16 cellular contexts compared by ENCODE assay signal in genomic region chr1:161012420-161012819, GRCh38. TPM values are rescaled to one million over a fixed set of nuclear protein-coding genes. Genes with fewer than 3 reads are reported as not detected.
DNase-seq lines count a peak whose midpoint lies in the region; ATAC-seq and TF ChIP-seq lines count a peak whose summit lies in the region.
"Had no signal": no experiment of that assay in that cellular context is flagged by ENCODE, and none has a peak within 500 bp of the region (broad histone marks: within the 10 kb centered on the region; RNA-seq: fewer than 3 reads in every experiment).

No MANE protein-coding gene starts in this region.

- H3K27ac ChIP-seq in right lobe of liver = peak overlapping the region; percentile 96 to 100 (median 98)
- peak overlapping the region; percentile 87 for H3K27ac ChIP-seq in subcutaneous abdominal adipose tissue (ENCODE audit: low read depth, low read length)
- H3K27ac ChIP-seq: VCaP had no signal

- H3K9ac ChIP-seq in subcutaneous abdominal adipose tissue (ENCODE audit: low read length in 5 of 5) = peak overlapping the region in 2 of 5 donors; percentile 56 to 76

- TF ChIP-seq CTCF in WTC11 (IDR thresholded peaks at IDR 0.05) (no peak), right lobe of liver (IDR thresholded peaks at IDR 0.05) (no peak), progenitor cell of endocrine pancreas (IDR thresholded peaks at IDR 0.05; ENCODE audit: unreplicated experiment) (no peak)

- H3K27me3 ChIP-seq in right lobe of liver (no peaks in the 10 kb centered on the region), subcutaneous abdominal adipose tissue (ENCODE audit: control insufficient read depth in 5 of 5, insufficient read depth in 4 of 5, low read length in 5 of 5) (no peaks in the 10 kb centered on the region)

- no peaks in the 10 kb centered on the region for H3K36me3 ChIP-seq in right lobe of liver
- H3K36me3 ChIP-seq in subcutaneous abdominal adipose tissue (ENCODE audit: control insufficient read depth in 5 of 5, insufficient read depth in 5 of 5, low read length in 5 of 5) = no peaks in the 10 kb centered on the region

- H3K4me3 Mint-ChIP-seq in activated T-cell treated with anti-CD3 and anti-CD28 coated beads, Interleukin-2, amount 50 U/mL, for 72 hours = no peak overlapping the region
- H3K4me3 Mint-ChIP-seq in WTC11 = no peak overlapping the region
- H3K4me3 Mint-ChIP-seq in progenitor cell of endocrine pancreas (ENCODE audit: low read depth) = no peak overlapping the region

- H3K36me3 Mint-ChIP-seq in activated T-cell treated with anti-CD3 and anti-CD28 coated beads, Interleukin-2, amount 50 U/mL, for 72 hours (ENCODE audit: insufficient read depth in 2 of 2) = no peaks in the 10 kb centered on the region
- H3K36me3 Mint-ChIP-seq in WTC11 (peaks cover 16% of the 10 kb centered on the region), progenitor cell of endocrine pancreas (ENCODE audit: insufficient read depth) (peaks cover 2% of the 10 kb centered on the region)

- WGBS in right lobe of liver (ENCODE audit: insufficient coverage, low coverage, low lambda C conversion rate, missing lambda C conversion rate) = 52% methylated on average over 3 of the region's 3 CpGs

- TF ChIP-seq POLR2A in right lobe of liver (IDR thresholded peaks at IDR 0.05) = no peak

- H3K4me1 Mint-ChIP-seq in activated T-cell treated with anti-CD3 and anti-CD28 coated beads, Interleukin-2, amount 50 U/mL, for 72 hours (ENCODE audit: low read depth) = peaks cover 40% of the 10 kb centered on the region
- H3K4me1 Mint-ChIP-seq in WTC11 = peaks cover 55% of the 10 kb centered on the region
- H3K4me1 Mint-ChIP-seq in progenitor cell of endocrine pancreas (ENCODE audit: low read depth) = peaks cover 27% of the 10 kb centered on the region

- H3K27ac Mint-ChIP-seq in activated T-cell treated with anti-CD3 and anti-CD28 coated beads, Interleukin-2, amount 50 U/mL, for 72 hours = peak overlapping the region; percentile 5
- H3K27ac Mint-ChIP-seq in WTC11 = peak overlapping the region; percentile 85
- no peak overlapping the region for H3K27ac Mint-ChIP-seq in progenitor cell of endocrine pancreas

- no peaks in the 10 kb centered on the region for H3K27me3 Mint-ChIP-seq in activated T-cell treated with anti-CD3 and anti-CD28 coated beads, Interleukin-2, amount 50 U/mL, for 72 hours (ENCODE audit: low read depth)
- H3K27me3 Mint-ChIP-seq in WTC11 (ENCODE audit: low read depth) = no peaks in the 10 kb centered on the region
- H3K27me3 Mint-ChIP-seq in progenitor cell of endocrine pancreas = no peaks in the 10 kb centered on the region

- intact Hi-C loops in right lobe of liver (cut with DNase I) = no loop called here

- no peaks in the 10 kb centered on the region for H3K9me3 Mint-ChIP-seq in activated T-cell treated with anti-CD3 and anti-CD28 coated beads, Interleukin-2, amount 50 U/mL, for 72 hours
- H3K9me3 Mint-ChIP-seq in WTC11 (no peaks in the 10 kb centered on the region), progenitor cell of endocrine pancreas (ENCODE audit: low read depth) (no peaks in the 10 kb centered on the region)

- H3K4me3 ChIP-seq in right lobe of liver (no peak overlapping the region), subcutaneous abdominal adipose tissue (ENCODE audit: low read depth in 1 of 5, low read length in 5 of 5) (no peak overlapping the region)

- POLR2A ChIA-PET in WTC11 (lab: Charles Lee) = interaction anchor here (0.6 to 1.0 kb wide), 2 partner anchors 9 to 13 kb away, joined by 3 to 5 read pairs; partner anchors contain the start of gene F11R

- H3K4me1 ChIP-seq in right lobe of liver (peaks cover 0 to 64% (median 25%) of the 10 kb centered on the region in 4 donors), subcutaneous abdominal adipose tissue (ENCODE audit: control insufficient read depth in 5 of 5, insufficient read depth in 5 of 5, low read length in 5 of 5) (peaks cover 2 to 43% (median 36%) of the 10 kb centered on the region in 5 donors)

- CTCF ChIA-PET in WTC11 (lab: Charles Lee) = interaction anchor here (0.6 to 0.7 kb wide), 2 partner anchors 18 to 59 kb away, joined by 3 to 5 read pairs; no protein-coding TSS in a partner anchor

- ATAC-seq in activated T-cell treated with anti-CD3 and anti-CD28 coated beads, Interleukin-2, amount 50 U/mL, for 72 hours (replicated peaks in 1 of 2) = no peak
- ATAC-seq in WTC11 (no peak), right lobe of liver (no peak)

- DNase-seq in activated T-cell treated with anti-CD3 and anti-CD28 coated beads, Interleukin-2, amount 50 U/mL, for 72 hours = no peak
- DNase-seq in activated T-cell treated with anti-CD3 and anti-CD28 coated beads for 4 hours = no peak
- no peak for DNase-seq in WTC11 (ENCODE audit: low spot score)
- no peak for DNase-seq in right lobe of liver
- DNase-seq in OCI-M1 (lab: John Stamatoyannopoulos, UW) = no peak
- no peak for DNase-seq in progenitor cell of endocrine pancreas (ENCODE audit: low spot score, unreplicated experiment)
- no peak for DNase-seq in GM19238 (ENCODE audit: insufficient read length, low spot score)
- DNase-seq: DMS 273 treated with DMSO at 0.1 percent for 48 hours, NCI-H2171 treated with DMSO at 0.1 percent for 48 hours had no signal

- H3K9me3 ChIP-seq in right lobe of liver (no peaks in the 10 kb centered on the region), subcutaneous abdominal adipose tissue (ENCODE audit: control insufficient read depth in 5 of 5, low read length in 5 of 5) (no peaks in the 10 kb centered on the region)

TF ChIP-seq in WTC11, 78 proteins besides CTCF, POLR2A, EP300 and RAD21:
- no peak for TF ChIP-seq GABPB1 (CRISPR knock-in tag; IDR thresholded peaks at IDR 0.05)
- TF ChIP-seq, protein P1, sequence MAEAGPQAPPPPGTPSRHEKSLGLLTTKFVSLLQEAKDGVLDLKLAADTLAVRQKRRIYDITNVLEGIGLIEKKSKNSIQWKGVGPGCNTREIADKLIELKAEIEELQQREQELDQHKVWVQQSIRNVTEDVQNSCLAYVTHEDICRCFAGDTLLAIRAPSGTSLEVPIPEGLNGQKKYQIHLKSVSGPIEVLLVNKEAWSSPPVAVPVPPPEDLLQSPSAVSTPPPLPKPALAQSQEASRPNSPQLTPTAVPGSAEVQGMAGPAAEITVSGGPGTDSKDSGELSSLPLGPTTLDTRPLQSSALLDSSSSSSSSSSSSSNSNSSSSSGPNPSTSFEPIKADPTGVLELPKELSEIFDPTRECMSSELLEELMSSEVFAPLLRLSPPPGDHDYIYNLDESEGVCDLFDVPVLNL (CRISPR knock-in tag; IDR thresholded peaks at IDR 0.05; ENCODE audit: borderline replicate concordance, low read depth) = no peak
- peak; percentile 18; the same call in 1 of the 2 replicates for TF ChIP-seq HMGA2 (CRISPR knock-in tag; IDR thresholded peaks at IDR 0.05)

RNA-seq across cellular contexts. Expression of gene F11R, which starts 8.5 kb away (rescaled TPM):
- 10 to 100 TPM; 38.2 to 38.8 TPM for total RNA-seq in activated T-cell treated with anti-CD3 and anti-CD28 coated beads, Interleukin-2, amount 50 U/mL, for 72 hours
- total RNA-seq in WTC11 (2021) (202 to 213 TPM (median 203 TPM) in 3 replicates), right lobe of liver (100 to 1,000 TPM in 1 of 6 experiments, 10 to 100 TPM in 5; 48.3 to 119 (median 65.3) TPM), progenitor cell of endocrine pancreas (149 and 156 TPM in 2 replicates)

RNA-seq across cellular contexts. Expression of gene TSTD1, which starts 26.3 kb away (rescaled TPM):
- total RNA-seq in activated T-cell treated with anti-CD3 and anti-CD28 coated beads, Interleukin-2, amount 50 U/mL, for 72 hours = 10 to 100 TPM; 46.3 to 78.0 TPM
- total RNA-seq in WTC11 (2021) (74.5 to 107 TPM (median 100 TPM) in 3 replicates), right lobe of liver (10 to 100 TPM; 16.3 to 60.8 (median 28.3) TPM), progenitor cell of endocrine pancreas (52.0 and 54.7 TPM in 2 replicates)

RNA-seq across cellular contexts. Expression of gene USF1, which starts 33.4 kb away (rescaled TPM):
- 10 to 100 TPM; 52.3 to 57.5 TPM for total RNA-seq in activated T-cell treated with anti-CD3 and anti-CD28 coated beads, Interleukin-2, amount 50 U/mL, for 72 hours
- total RNA-seq in WTC11 (2021) (55.9 to 65.6 TPM (median 57.8 TPM) in 3 replicates), right lobe of liver (10 to 100 TPM; 25.5 to 34.3 (median 28.1) TPM), progenitor cell of endocrine pancreas (79.9 and 88.7 TPM in 2 replicates)

RNA-seq across cellular contexts. Expression of gene ARHGAP30, which starts 57.3 kb away (rescaled TPM):
- total RNA-seq in activated T-cell treated with anti-CD3 and anti-CD28 coated beads, Interleukin-2, amount 50 U/mL, for 72 hours = 100 to 1,000 TPM; 192 to 198 TPM
- 0.39 to 0.92 TPM (median 0.52 TPM) in 3 replicates for total RNA-seq in WTC11 (2021)
- 1 to 10 TPM; 2.8 to 7.4 (median 3.6) TPM for total RNA-seq in right lobe of liver
- total RNA-seq in progenitor cell of endocrine pancreas = 0.20 TPM in 1 of 2 replicates, not detected in the other
- total RNA-seq: dermis blood vessel endothelial cell had no signal

RNA-seq across cellular contexts. Expression of gene ITLN2, which starts 57.8 kb away (rescaled TPM):
- total RNA-seq in activated T-cell treated with anti-CD3 and anti-CD28 coated beads, Interleukin-2, amount 50 U/mL, for 72 hours = not detected
- 5.9 to 7.8 TPM (median 7.0 TPM) in 3 replicates for total RNA-seq in WTC11 (2021)
- under 1 TPM in 3 of 6 experiments, not detected in 3; 0.29 to 0.33 (median 0.32) TPM for total RNA-seq in right lobe of liver
- total RNA-seq in progenitor cell of endocrine pancreas = 1.2 and 1.8 TPM in 2 replicates
- total RNA-seq: dermis blood vessel endothelial cell, fibroblast of villous mesenchyme, mucosa of gallbladder, sciatic nerve, subcutaneous adipose tissue had no signal
